In genomic region chr5:38650540-38651275, GRCh38 we compare ENCODE assay signal across 11 cellular contexts.
A peak's percentile ranks its signal among the peaks of the same experiment; 100 is the strongest.
DNase-seq lines count a peak whose midpoint lies in the region; ATAC-seq and TF ChIP-seq lines count a peak whose summit lies in the region.
"Had no signal": no experiment of that assay in that cellular context is flagged by ENCODE, and none has a peak within 500 bp of the region (broad histone marks: within the 10 kb centered on the region; RNA-seq: fewer than 3 reads in every experiment).

No MANE protein-coding gene starts in this region.

- H3K27ac Mint-ChIP-seq in activated CD4-positive, alpha-beta T cell treated with anti-CD3 and anti-CD28 coated beads, Interleukin-2, amount 10 ng/mL, durations not matched to agents 24 days and 14 days: no peak overlapping the region
- H3K27ac Mint-ChIP-seq: T-helper 1 cell treated with Interleukin-12 subunit alpha and Interleukin-12 subunit beta and Interleukin-4 antibody, amounts not matched to agents 30 μg/mL and 1 μg/mL, for 36 hours had no signal

- TF ChIP-seq CTCF in choroid plexus epithelial cell (conservative IDR thresholded peaks at IDR 0.05; ENCODE audit: low read depth, low read length): no peak

- peaks cover 4% of the 10 kb centered on the region for H3K27me3 Mint-ChIP-seq in activated CD4-positive, alpha-beta T cell treated with anti-CD3 and anti-CD28 coated beads, Interleukin-2, amount 10 ng/mL, durations not matched to agents 24 days and 14 days

- H3K36me3 Mint-ChIP-seq in activated CD4-positive, alpha-beta T cell treated with anti-CD3 and anti-CD28 coated beads, Interleukin-2, amount 10 ng/mL, durations not matched to agents 24 days and 14 days (ENCODE audit: low read depth): no peaks in the 10 kb centered on the region

- no peak for ATAC-seq in GM21717 (IDR thresholded peaks at IDR 0.05; ENCODE audit: unreplicated experiment)

- no peak for DNase-seq in activated CD4-positive, alpha-beta T cell treated with anti-CD3 and anti-CD28 coated beads, Interleukin-2, amount 10 ng/mL, durations not matched to agents 24 days and 14 days
- DNase-seq in activated CD4-positive, alpha-beta T cell treated with anti-CD3 and anti-CD28 coated beads for 1 hour: no peak
- DNase-seq in NCI-H748 treated with DMSO at 0.1 percent for 48 hours (lab: John Stamatoyannopoulos, UW): peak; percentile 50
- DNase-seq in choroid plexus epithelial cell (ENCODE audit: low read depth): peak; percentile 46
- peak; percentile 81 for DNase-seq in pulmonary artery endothelial cell (ENCODE audit: low read depth, low spot score)
- no peak for DNase-seq in cerebellar cortex (ENCODE audit: low spot score)
- no peak for DNase-seq in T-helper 1 cell
- DNase-seq: HCEC 1CT had no signal

- H3K4me3 Mint-ChIP-seq in activated CD4-positive, alpha-beta T cell treated with anti-CD3 and anti-CD28 coated beads, Interleukin-2, amount 10 ng/mL, durations not matched to agents 24 days and 14 days: peak overlapping the region; percentile 55

- peaks cover 8% of the 10 kb centered on the region for H3K4me1 Mint-ChIP-seq in activated CD4-positive, alpha-beta T cell treated with anti-CD3 and anti-CD28 coated beads, Interleukin-2, amount 10 ng/mL, durations not matched to agents 24 days and 14 days

- peaks cover 4% of the 10 kb centered on the region for H3K9me3 Mint-ChIP-seq in activated CD4-positive, alpha-beta T cell treated with anti-CD3 and anti-CD28 coated beads, Interleukin-2, amount 10 ng/mL, durations not matched to agents 24 days and 14 days
- H3K9me3 Mint-ChIP-seq: T-helper 1 cell treated with Interleukin-12 subunit alpha and Interleukin-12 subunit beta and Interleukin-4 antibody, amounts not matched to agents 30 μg/mL and 1 μg/mL, for 36 hours had no signal

- peak overlapping the region; percentile 36 for H3K4me3 ChIP-seq in choroid plexus epithelial cell (ENCODE audit: low read depth, low read length)
- H3K4me3 ChIP-seq: BLaER1 had no signal

- intact Hi-C loops in activated CD4-positive, alpha-beta T cell treated with anti-CD3 and anti-CD28 coated beads, Interleukin-2, amount 10 ng/mL, durations not matched to agents 24 days and 14 days (cut with micrococcal nuclease): no loop called here

Comparison
In these comparisons a context has a peak if more than half of its experiments do, and no peak if none do; other contexts are left out.
1. DNase-seq: peak in NCI-H748 treated with DMSO at 0.1 percent for 48 hours (single experiment), choroid plexus epithelial cell (single experiment) and pulmonary artery endothelial cell (single experiment); none in activated CD4-positive, alpha-beta T cell treated with anti-CD3 and anti-CD28 coated beads, Interleukin-2, amount 10 ng/mL, durations not matched to agents 24 days and 14 days (single experiment), activated CD4-positive, alpha-beta T cell treated with anti-CD3 and anti-CD28 coated beads for 1 hour (single experiment), cerebellar cortex (single experiment) and T-helper 1 cell (0 of 5).